10 cellular contexts compared by ENCODE assay signal in the genomic region with DNA sequence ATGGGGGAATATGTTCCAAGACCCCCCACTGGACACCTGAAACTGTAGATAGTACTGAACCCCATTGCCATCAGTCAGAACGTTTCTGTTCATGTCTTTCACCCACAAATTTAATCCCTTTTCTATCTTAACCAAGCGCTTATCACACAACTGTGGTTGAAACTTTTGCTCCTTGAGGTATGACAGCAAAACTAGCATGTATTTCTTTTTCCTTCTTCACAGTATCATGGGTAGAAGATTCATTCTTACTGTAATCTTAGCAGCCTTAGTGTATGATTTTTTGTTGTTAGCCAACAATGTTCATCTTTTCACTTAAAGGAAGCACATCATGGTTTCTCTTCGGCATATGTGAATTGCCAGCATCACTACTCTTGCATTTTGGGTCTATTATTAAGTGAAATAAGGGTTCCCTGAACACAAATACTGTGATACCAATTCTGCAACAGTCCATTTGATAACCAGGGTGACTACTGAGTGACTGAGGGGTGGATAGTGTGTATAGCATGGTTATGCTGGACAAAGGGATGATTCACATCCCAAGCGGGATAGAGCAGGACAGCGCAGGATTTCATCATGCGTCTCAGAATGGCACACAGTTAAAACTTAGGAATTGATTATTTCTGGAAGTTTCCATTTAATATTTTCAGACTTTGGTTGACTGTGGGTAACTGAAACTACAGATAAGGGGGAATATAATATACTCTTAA. TPM values are rescaled to one million over a fixed set of nuclear protein-coding genes. Genes with fewer than 3 reads are reported as not detected.
DNase-seq lines count a peak whose midpoint lies in the region; ATAC-seq and TF ChIP-seq lines count a peak whose summit lies in the region.
"Had no signal": no experiment of that assay in that cellular context is flagged by ENCODE, and none has a peak within 500 bp of the region (broad histone marks: within the 10 kb centered on the region; RNA-seq: fewer than 3 reads in every experiment).

No MANE protein-coding gene starts in this region.

- no peak for TF ChIP-seq CTCF in foreskin fibroblast (IDR thresholded peaks at IDR 0.05; ENCODE audit: low read depth, low read length)

- CTCF ChIA-PET in activated naive CD4-positive, alpha-beta T cell treated with anti-CD3 and anti-CD28 coated beads for 36 hours (lab: Charles Lee): interaction anchor here (1.6 to 1.7 kb wide), 2 partner anchors 15 to 16 kb away, joined by 6 to 13 read pairs; no protein-coding TSS in a partner anchor
- CTCF ChIA-PET in activated CD8-positive, alpha-beta T cell treated with anti-CD3 and anti-CD28 coated beads, Interleukin-2, amount 10 ng/mL, durations not matched to agents 7 days and 5 days (lab: Charles Lee): interaction anchor here (0.8 to 24.9 kb wide), 6 partner anchors 9 to 53 kb away, joined by 3 to 489 read pairs (median 4); a partner anchor contains a TSS

- H3K36me3 Mint-ChIP-seq in activated naive CD4-positive, alpha-beta T cell treated with anti-CD3 and anti-CD28 coated beads for 36 hours (ENCODE audit: low read depth): peaks cover 29% of the 10 kb centered on the region
- peaks cover 63% of the 10 kb centered on the region for H3K36me3 Mint-ChIP-seq in activated CD8-positive, alpha-beta T cell treated with anti-CD3 and anti-CD28 coated beads, Interleukin-2, amount 10 ng/mL, durations not matched to agents 7 days and 5 days (ENCODE audit: low read depth)

- intact Hi-C loops in activated naive CD4-positive, alpha-beta T cell treated with anti-CD3 and anti-CD28 coated beads for 36 hours (cut with micrococcal nuclease): no loop called here

- H3K27ac Mint-ChIP-seq in activated naive CD4-positive, alpha-beta T cell treated with anti-CD3 and anti-CD28 coated beads for 36 hours: peak overlapping the region; percentile 64
- H3K27ac Mint-ChIP-seq in activated CD8-positive, alpha-beta T cell treated with anti-CD3 and anti-CD28 coated beads, Interleukin-2, amount 10 ng/mL, durations not matched to agents 7 days and 5 days: peak overlapping the region; percentile 47

- no peak overlapping the region for H3K4me3 Mint-ChIP-seq in activated naive CD4-positive, alpha-beta T cell treated with anti-CD3 and anti-CD28 coated beads for 36 hours
- no peak overlapping the region for H3K4me3 Mint-ChIP-seq in activated CD8-positive, alpha-beta T cell treated with anti-CD3 and anti-CD28 coated beads, Interleukin-2, amount 10 ng/mL, durations not matched to agents 7 days and 5 days

- DNase-seq in activated naive CD4-positive, alpha-beta T cell treated with anti-CD3 and anti-CD28 coated beads for 36 hours: no peak
- DNase-seq in activated naive CD4-positive, alpha-beta T cell (lab: John Stamatoyannopoulos, UW): no peak
- DNase-seq in activated CD8-positive, alpha-beta T cell treated with anti-CD3 and anti-CD28 coated beads, Interleukin-2, amount 10 ng/mL, durations not matched to agents 7 days and 5 days: no peak
- DNase-seq in foreskin fibroblast (peak; percentile 38 to 59), substantia nigra (lab: John Stamatoyannopoulos, UW) (peak in 23 of 49 donors; percentile 10 to 65 (median 25)), SW480 (ENCODE audit: low spot score) (no peak), SW 1271 (lab: John Stamatoyannopoulos, UW) (no peak)

- H3K27me3 Mint-ChIP-seq in activated naive CD4-positive, alpha-beta T cell treated with anti-CD3 and anti-CD28 coated beads for 36 hours (ENCODE audit: low read depth): no peaks in the 10 kb centered on the region
- H3K27me3 Mint-ChIP-seq in activated CD8-positive, alpha-beta T cell treated with anti-CD3 and anti-CD28 coated beads, Interleukin-2, amount 10 ng/mL, durations not matched to agents 7 days and 5 days (ENCODE audit: low read depth): no peaks in the 10 kb centered on the region

- POLR2A ChIA-PET in activated CD8-positive, alpha-beta T cell treated with anti-CD3 and anti-CD28 coated beads, Interleukin-2, amount 10 ng/mL, durations not matched to agents 7 days and 5 days (lab: Charles Lee): no interaction called here

- H3K9me3 Mint-ChIP-seq in activated naive CD4-positive, alpha-beta T cell treated with anti-CD3 and anti-CD28 coated beads for 36 hours: no peaks in the 10 kb centered on the region
- H3K9me3 Mint-ChIP-seq in activated CD8-positive, alpha-beta T cell treated with anti-CD3 and anti-CD28 coated beads, Interleukin-2, amount 10 ng/mL, durations not matched to agents 7 days and 5 days (ENCODE audit: insufficient read depth): no peaks in the 10 kb centered on the region

- H3K4me1 Mint-ChIP-seq in activated naive CD4-positive, alpha-beta T cell treated with anti-CD3 and anti-CD28 coated beads for 36 hours (ENCODE audit: low read depth): peaks cover 77% of the 10 kb centered on the region
- H3K4me1 Mint-ChIP-seq in activated CD8-positive, alpha-beta T cell treated with anti-CD3 and anti-CD28 coated beads, Interleukin-2, amount 10 ng/mL, durations not matched to agents 7 days and 5 days (ENCODE audit: low read depth): peaks cover 45% of the 10 kb centered on the region

- peak overlapping the region; percentile 80 for H3K27ac ChIP-seq in substantia nigra (ENCODE audit: low read depth, low read length, poor library complexity, severe bottlenecking)

- ATAC-seq in activated CD8-positive, alpha-beta T cell treated with anti-CD3 and anti-CD28 coated beads, Interleukin-2, amount 10 ng/mL, durations not matched to agents 7 days and 5 days: no peak
- ATAC-seq in HG03342 (IDR thresholded peaks at IDR 0.05; ENCODE audit: unreplicated experiment): no peak

- no peak overlapping the region for H3K4me3 ChIP-seq in foreskin fibroblast (ENCODE audit: low read depth in 1 of 2, low read length in 2 of 2)
- H3K4me3 ChIP-seq: lung had no signal

RNA-seq across cellular contexts. Expression of a gene that starts 41.8 kb away (rescaled TPM):
- total RNA-seq in activated naive CD4-positive, alpha-beta T cell treated with anti-CD3 and anti-CD28 coated beads for 36 hours: under 1 TPM; 0.40 to 0.48 TPM
- under 1 TPM; 0.05 to 0.11 TPM for total RNA-seq in activated CD8-positive, alpha-beta T cell treated with anti-CD3 and anti-CD28 coated beads, Interleukin-2, amount 10 ng/mL, durations not matched to agents 7 days and 5 days

RNA-seq across cellular contexts. Expression of a gene that starts 55.8 kb away (rescaled TPM):
- not detected for total RNA-seq in activated naive CD4-positive, alpha-beta T cell treated with anti-CD3 and anti-CD28 coated beads for 36 hours
- not detected for total RNA-seq in activated CD8-positive, alpha-beta T cell treated with anti-CD3 and anti-CD28 coated beads, Interleukin-2, amount 10 ng/mL, durations not matched to agents 7 days and 5 days
- total RNA-seq: endothelial cell of umbilical vein, lung had no signal

Comparison
In these comparisons a context has a peak if more than half of its experiments do, and no peak if none do; other contexts are left out.
1. DNase-seq: peak in foreskin fibroblast (2 of 2); none in activated naive CD4-positive, alpha-beta T cell treated with anti-CD3 and anti-CD28 coated beads for 36 hours (single experiment), activated naive CD4-positive, alpha-beta T cell (0 of 4), activated CD8-positive, alpha-beta T cell treated with anti-CD3 and anti-CD28 coated beads, Interleukin-2, amount 10 ng/mL, durations not matched to agents 7 days and 5 days (single experiment), SW480 (single experiment) and SW 1271 (0 of 2).